8 cellular contexts compared by ENCODE assay signal in the genomic region with DNA sequence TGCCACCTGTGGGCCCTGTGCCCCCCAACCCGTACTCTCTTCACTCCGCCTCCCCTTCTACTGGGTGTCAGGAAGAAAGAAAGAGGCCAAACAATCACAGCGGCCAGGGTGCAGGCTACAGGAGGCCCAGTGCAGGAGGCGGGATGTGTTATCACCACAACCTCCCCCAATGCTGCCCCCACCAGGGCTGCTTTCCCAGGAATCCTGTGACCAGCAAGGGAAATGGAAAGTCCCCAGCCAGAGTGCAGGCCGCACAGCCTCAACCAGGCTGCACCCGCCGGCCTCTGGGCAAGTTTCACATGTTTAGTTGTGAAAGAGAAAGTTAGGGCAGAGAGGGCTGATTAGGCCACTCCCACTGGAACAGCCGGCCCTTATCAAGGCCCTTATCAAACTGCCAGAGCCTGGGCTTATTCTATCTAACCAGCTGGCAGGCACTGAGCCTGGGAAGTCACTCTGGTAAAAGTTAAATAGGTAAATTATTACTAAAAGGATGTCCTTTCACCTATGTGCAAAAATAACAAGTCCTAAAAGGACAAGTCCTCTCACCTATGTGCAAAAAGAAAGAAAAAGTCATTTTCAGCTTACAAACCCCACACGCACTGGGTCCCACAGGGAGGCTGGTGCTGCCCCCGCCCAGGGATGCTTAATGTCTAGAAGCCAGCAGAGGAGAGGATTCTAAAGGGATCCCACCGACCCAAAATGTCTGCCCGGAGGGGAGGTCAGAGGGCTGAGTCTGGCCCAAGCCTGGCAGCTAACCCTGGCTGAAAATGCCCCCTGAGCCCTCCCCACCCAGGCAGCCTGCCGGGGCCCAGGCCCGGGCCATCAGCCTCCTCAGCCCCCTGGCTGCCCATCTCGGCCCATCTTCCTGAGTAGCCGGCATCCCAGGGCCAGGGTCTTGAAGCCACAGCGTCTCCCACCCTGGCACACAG. TPM values are rescaled to one million over a fixed set of nuclear protein-coding genes. Genes with fewer than 3 reads are reported as not detected.
DNase-seq lines count a peak whose midpoint lies in the region; TF ChIP-seq lines count a peak whose summit lies in the region.

No MANE protein-coding gene starts in this region.

- H3K27me3 ChIP-seq in H7 (ENCODE audit: control insufficient read depth, insufficient read depth, low read length) (no peaks in the 10 kb centered on the region), rectal smooth muscle tissue (ENCODE audit: control insufficient read depth, insufficient read depth, low read length) (no peaks in the 10 kb centered on the region)

- DNase-seq in GM12865 (ENCODE audit: low read depth), result peak; percentile 92
- peak; percentile 78 for DNase-seq in H7
- peak; percentile 50 for DNase-seq in MV-4-11 (lab: John Stamatoyannopoulos, UW)
- peak; percentile 68 to 72 for DNase-seq in activated T-cell treated with anti-CD3 and anti-CD28 coated beads, Interleukin-2, amount 50 U/mL, for 48 hours
- DNase-seq in foreskin melanocyte, result peak; percentile 93
- DNase-seq in NCI-H1930 (lab: John Stamatoyannopoulos, UW), result no peak
- no peak for DNase-seq in effector CD4-positive, alpha-beta T cell

- peak overlapping the region; percentile 27 for H3K9ac ChIP-seq in rectal smooth muscle tissue (ENCODE audit: low read length)

- H3K4me3 ChIP-seq in GM12865 (ENCODE audit: low read depth, low read length) (peak overlapping the region; percentile 54), H7 (ENCODE audit: insufficient read depth, low read depth, low read length) (no peak overlapping the region), rectal smooth muscle tissue (ENCODE audit: low read length) (peak overlapping the region; percentile 39)

- TF ChIP-seq CTCF in GM12865 (IDR thresholded peaks at IDR 0.05; ENCODE audit: insufficient read depth, low read depth, low read length, missing control alignments), result no peak

- H3K4me1 ChIP-seq in rectal smooth muscle tissue (ENCODE audit: control insufficient read depth, insufficient read depth, low read length), result peaks cover 6% of the 10 kb centered on the region

- peak overlapping the region; percentile 77 for H3K27ac ChIP-seq in rectal smooth muscle tissue (ENCODE audit: low read depth, low read length)

- H3K36me3 ChIP-seq in H7 (replicated peaks; ENCODE audit: control insufficient read depth, insufficient read depth, low read length), result no peaks in the 10 kb centered on the region
- no peaks in the 10 kb centered on the region for H3K36me3 ChIP-seq in rectal smooth muscle tissue (ENCODE audit: control insufficient read depth, insufficient read depth, low read length)

RNA-seq across cellular contexts. Expression of a gene that starts 33.7 kb away (rescaled TPM):
- total RNA-seq in H7 (2014; rRNA removed; shearing (Covaris generic)), result 68.9 and 76.3 TPM in 2 replicates

RNA-seq across cellular contexts. Expression of a gene that starts 59.9 kb away (rescaled TPM):
- 0.04 and 0.62 TPM in 2 replicates for total RNA-seq in H7 (2014; rRNA removed; shearing (Covaris generic))

Comparison
In these comparisons a context has a peak if more than half of its experiments do, and no peak if none do; other contexts are left out.
1. DNase-seq: peak in GM12865 (single experiment), H7 (single experiment), MV-4-11 (single experiment), activated T-cell treated with anti-CD3 and anti-CD28 coated beads, Interleukin-2, amount 50 U/mL, for 48 hours (2 of 2) and foreskin melanocyte (single experiment); none in NCI-H1930 (0 of 2) and effector CD4-positive, alpha-beta T cell (single experiment).